8 cellular contexts compared by ENCODE assay signal in genomic region chr5:138337685-138338410, GRCh38. TPM values are rescaled to one million over a fixed set of nuclear protein-coding genes. Genes with fewer than 3 reads are reported as not detected.
DNase-seq lines count a peak whose midpoint lies in the region; ATAC-seq and TF ChIP-seq lines count a peak whose summit lies in the region.

Gene FAM53C (plus strand): TSS chr5:138338266. CDS start chr5:138341336, 3,070 bp downstream.

- POLR2A ChIA-PET in RWPE1 (lab: Yijun Ruan, JAX; ENCODE audit: low non-redundant PET): interaction anchor here (0.7 to 1.6 kb wide), 5 partner anchors 9 to 128 kb away, joined by 3 to 12 read pairs (median 4); partner anchors contain the start of gene KDM3B

- H3K9me3 ChIP-seq in DND-41 (ENCODE audit: insufficient read depth, low read length, severe bottlenecking) (no peaks in the 10 kb centered on the region), Karpas-422 (ENCODE audit: low read length) (no peaks in the 10 kb centered on the region), fibroblast of lung (ENCODE audit: control insufficient read depth, insufficient read depth, low read depth, low read length) (no peaks in the 10 kb centered on the region)

- ATAC-seq in DND-41 (ENCODE audit: insufficient read depth, low read depth) (peak; percentile 91), GM21786 (IDR thresholded peaks at IDR 0.05; ENCODE audit: unreplicated experiment) (peak; percentile 81), natural killer cell (peak; percentile 79 to 93 (median 86))
- ATAC-seq in activated T-helper 17 cell treated with anti-CD3 and anti-CD28 coated beads, Interleukin-2, amount 50 U/mL, for 72 hours (replicated peaks): peak; percentile 88

- H4K20me1 ChIP-seq in DND-41 (ENCODE audit: insufficient read depth, low read length) (no peaks in the 10 kb centered on the region; the same call in 1 of the 2 replicates), Karpas-422 (ENCODE audit: insufficient read depth, low read depth, low read length) (peaks cover 18% of the 10 kb centered on the region; the same call in 1 of the 2 replicates), fibroblast of lung (ENCODE audit: control insufficient read depth, extremely low read depth, insufficient read depth, low read length) (no peaks in the 10 kb centered on the region)

- H3K36me3 ChIP-seq in DND-41 (ENCODE audit: insufficient read depth, low read length) (peaks cover 15% of the 10 kb centered on the region), Karpas-422 (ENCODE audit: insufficient read depth, low read length) (peaks cover 15% of the 10 kb centered on the region), fibroblast of lung (ENCODE audit: control insufficient read depth, insufficient read depth, low read length) (peaks cover 3% of the 10 kb centered on the region)

- H3K9me2 ChIP-seq in Karpas-422 (replicated peaks; ENCODE audit: insufficient read depth, low read length): no peaks in the 10 kb centered on the region

- no peaks in the 10 kb centered on the region for H3K27me3 Mint-ChIP-seq in activated T-helper 17 cell treated with anti-CD3 and anti-CD28 coated beads, Interleukin-2, amount 50 U/mL, for 72 hours
- H3K27me3 Mint-ChIP-seq in natural killer cell (ENCODE audit: low read depth in 2 of 2): no peaks in the 10 kb centered on the region

- H3K4me1 ChIP-seq in DND-41 (ENCODE audit: insufficient read depth, low read length): peaks cover 43% of the 10 kb centered on the region
- H3K4me1 ChIP-seq in Karpas-422 (ENCODE audit: low read length): peaks cover 22% of the 10 kb centered on the region
- no peaks in the 10 kb centered on the region for H3K4me1 ChIP-seq in fibroblast of lung (ENCODE audit: control insufficient read depth, extremely low read depth, insufficient read depth, low read length)

- H3K4me1 Mint-ChIP-seq in activated T-helper 17 cell treated with anti-CD3 and anti-CD28 coated beads, Interleukin-2, amount 50 U/mL, for 72 hours: peaks cover 18% of the 10 kb centered on the region
- H3K4me1 Mint-ChIP-seq in natural killer cell: peaks cover 40 to 41% of the 10 kb centered on the region in 2 donors

- peak within 1 kb of the TSS; percentile 83 for H3K4me3 Mint-ChIP-seq in activated T-helper 17 cell treated with anti-CD3 and anti-CD28 coated beads, Interleukin-2, amount 50 U/mL, for 72 hours
- peak within 1 kb of the TSS; percentile 88 for H3K4me3 Mint-ChIP-seq in natural killer cell

- CTCF ChIA-PET in RWPE1 (lab: Yijun Ruan, JAX): interaction anchor here (0.9 to 7.0 kb wide), 2 partner anchors 14 to 17 kb away, joined by 3 to 86 read pairs; partner anchors contain the start of gene KDM3B

- H3K4me3 ChIP-seq in DND-41 (ENCODE audit: low read depth in 1 of 2, low read length in 2 of 2) (peak within 1 kb of the TSS; percentile 45 to 76), Karpas-422 (ENCODE audit: low read length) (peak within 1 kb of the TSS; percentile 85), fibroblast of lung (replicated peaks in 1 of 4; ENCODE audit: control extremely low read depth in 1 of 4, insufficient read depth in 1 of 4, low read depth in 3 of 4, low read length in 4 of 4) (peak within 1 kb of the TSS; percentile 72 to 99 (median 86))

- H3K27ac ChIP-seq in DND-41 (ENCODE audit: low read length) (peak within 1 kb of the TSS; percentile 92), Karpas-422 (ENCODE audit: low read length) (peak within 1 kb of the TSS; percentile 72), RWPE1 (peak within 1 kb of the TSS; percentile 89), fibroblast of lung (ENCODE audit: insufficient read depth, low read length) (peak within 1 kb of the TSS; percentile 100)

- intact Hi-C loops in natural killer cell (cut with micrococcal nuclease): loop anchor here (2.0 kb wide), 2 partner anchors 15 to 125 kb away; partner anchors contain the start of genes CDC23 and KDM3B

- peak within 1 kb of the TSS; percentile 97 for H3K27ac Mint-ChIP-seq in activated T-helper 17 cell treated with anti-CD3 and anti-CD28 coated beads, Interleukin-2, amount 50 U/mL, for 72 hours
- peak within 1 kb of the TSS; percentile 96 to 99 for H3K27ac Mint-ChIP-seq in natural killer cell

- DNase-seq in DND-41 (peak; percentile 92), Karpas-422 (peak; percentile 97), RWPE1 (ENCODE audit: low spot score) (peak; percentile 94), fibroblast of lung (ENCODE audit: low read depth in 2 of 2) (peak; percentile 92 to 95), natural killer cell (peak; percentile 95)
- DNase-seq in stimulated activated naive CD4-positive, alpha-beta T cell (lab: John Stamatoyannopoulos, UW): peak; percentile 84 to 100 (median 94)

- TF ChIP-seq CTCF in DND-41 (IDR thresholded peaks at IDR 0.05; ENCODE audit: borderline replicate concordance, extremely low read depth, low read length, poor library complexity, severe bottlenecking) (peak; percentile 21), RWPE1 (conservative IDR thresholded peaks at IDR 0.05; ENCODE audit: low read depth) (no peak), fibroblast of lung (conservative IDR thresholded peaks at IDR 0.05 in 1 of 2, IDR thresholded peaks at IDR 0.05 in 1 of 2; ENCODE audit: low read depth in 1 of 2, low read length in 2 of 2) (no peak), natural killer cell (IDR thresholded peaks at IDR 0.05) (no peak)

- peaks cover 34% of the 10 kb centered on the region for H3K36me3 Mint-ChIP-seq in activated T-helper 17 cell treated with anti-CD3 and anti-CD28 coated beads, Interleukin-2, amount 50 U/mL, for 72 hours (ENCODE audit: low read depth)
- no peaks in the 10 kb centered on the region for H3K36me3 Mint-ChIP-seq in natural killer cell

- peaks cover 38% of the 10 kb centered on the region for H3K79me2 ChIP-seq in DND-41 (ENCODE audit: insufficient read depth, low read length)
- H3K79me2 ChIP-seq in Karpas-422 (ENCODE audit: low read length): peaks cover 43% of the 10 kb centered on the region
- peaks cover 40% of the 10 kb centered on the region for H3K79me2 ChIP-seq in fibroblast of lung (ENCODE audit: control insufficient read depth, insufficient read depth, low read length)

- H3K4me2 ChIP-seq in DND-41 (ENCODE audit: insufficient read depth, low read length) (peak within 1 kb of the TSS; percentile 77), Karpas-422 (ENCODE audit: low read depth, low read length, poor library complexity, severe bottlenecking) (peak within 1 kb of the TSS; percentile 92), fibroblast of lung (ENCODE audit: extremely low read depth, insufficient read depth, low read length) (peak within 1 kb of the TSS; percentile 91)

- no peaks in the 10 kb centered on the region for H3K9me3 Mint-ChIP-seq in activated T-helper 17 cell treated with anti-CD3 and anti-CD28 coated beads, Interleukin-2, amount 50 U/mL, for 72 hours
- no peaks in the 10 kb centered on the region for H3K9me3 Mint-ChIP-seq in natural killer cell

- peak within 1 kb of the TSS; percentile 98 for H2AFZ ChIP-seq in DND-41 (ENCODE audit: low read depth, low read length)
- peak within 1 kb of the TSS; percentile 83 for H2AFZ ChIP-seq in Karpas-422 (ENCODE audit: low read length)
- H2AFZ ChIP-seq in fibroblast of lung (ENCODE audit: low read length): peak within 1 kb of the TSS; percentile 97

- peak within 1 kb of the TSS; percentile 76 for H3K9ac ChIP-seq in DND-41 (ENCODE audit: low read depth, low read length)
- peak within 1 kb of the TSS; percentile 86 for H3K9ac ChIP-seq in Karpas-422 (ENCODE audit: low read length)
- peak within 1 kb of the TSS; percentile 98 for H3K9ac ChIP-seq in fibroblast of lung (ENCODE audit: insufficient read depth, low read length)

- no peaks in the 10 kb centered on the region for H3K27me3 ChIP-seq in DND-41 (ENCODE audit: insufficient read depth, low read length, poor library complexity)
- H3K27me3 ChIP-seq in Karpas-422 (ENCODE audit: low read length): no peaks in the 10 kb centered on the region
- no peaks in the 10 kb centered on the region for H3K27me3 ChIP-seq in fibroblast of lung (ENCODE audit: control insufficient read depth, insufficient read depth, low read length)

RNA-seq across cellular contexts. Expression of gene FAM53C, which starts in this region (rescaled TPM):
- 48.2 and 62.8 TPM in 2 replicates for total RNA-seq in Karpas-422 (2014; rRNA removed; shearing (Covaris generic); ENCODE audit: low replicate concordance)
- total RNA-seq in activated T-helper 17 cell treated with anti-CD3 and anti-CD28 coated beads, Interleukin-2, amount 50 U/mL, for 72 hours: 10 to 100 TPM; 32.7 to 45.8 TPM
- 36.0 and 44.9 TPM in 2 replicates for total RNA-seq in fibroblast of lung
- polyA plus RNA-seq in fibroblast of lung: 30.3 and 33.8 TPM in 2 replicates
- 18.8 and 23.0 TPM in 2 replicates for polyA plus RNA-seq in fibroblast of lung (2012)
- 41.8 and 61.1 TPM in 2 replicates for polyA minus RNA-seq in fibroblast of lung (ENCODE audit: low replicate concordance)
- total RNA-seq in natural killer cell: 100 to 1,000 TPM in 1 of 3 donors, 10 to 100 TPM in 2; 65.1 to 140 (median 73.6) TPM

Comparison
In these comparisons a context has a peak if more than half of its experiments do, and no peak if none do; other contexts are left out.
1. Peak in every context shown above with its lines: DNase-seq, ATAC-seq, H3K4me3 ChIP-seq and H3K27ac ChIP-seq.